ENCODE assay signal across 22 cellular contexts in genomic region chr19:43790587-43790986, GRCh38. TPM values are rescaled to one million over a fixed set of nuclear protein-coding genes. Genes with fewer than 3 reads are reported as not detected.
"Had no signal": no experiment of that assay in that cellular context is flagged by ENCODE, and none has a peak within 500 bp of the region (broad histone marks: within the 10 kb centered on the region; RNA-seq: fewer than 3 reads in every experiment).

No MANE protein-coding gene starts in this region.

- H3K4me3 ChIP-seq: dorsolateral prefrontal cortex, mucosa of descending colon, neural progenitor cell, prostate gland, stomach had no signal

- FAIRE-seq: colon had no signal

- H3K27ac ChIP-seq: dorsolateral prefrontal cortex, neural progenitor cell, prostate gland, stomach, WERI-Rb-1 had no signal

- H3K4me1 ChIP-seq: neural progenitor cell, prostate gland, stomach had no signal

- H3K27me3 ChIP-seq: dorsolateral prefrontal cortex had no signal

- ATAC-seq: activated naive CD8-positive, alpha-beta T cell treated with anti-CD3 and anti-CD28 coated beads, Interleukin-2, amount 50 U/mL, for 24 hours; mucosa of descending colon; naive thymus-derived CD4-positive, alpha-beta T cell; right cardiac atrium had no signal

- H3K36me3 ChIP-seq: neural progenitor cell, prostate gland, stomach, WERI-Rb-1 had no signal

- H3K9me3 ChIP-seq: mucosa of descending colon, prostate gland had no signal

- DNase-seq: activated CD4-positive, alpha-beta T cell treated with anti-CD3 and anti-CD28 coated beads for 1 hour; activated CD8-positive, alpha-beta memory T cell treated with anti-CD3 and anti-CD28 coated beads for 24 hours; activated CD8-positive, alpha-beta memory T cell treated with anti-CD3 and anti-CD28 coated beads, Interleukin-2, amount 50 U/mL, for 48 hours; activated effector memory CD4-positive, alpha-beta T cell treated with Interleukin-2 at 50 U/mL for 16 hours; activated naive CD4-positive, alpha-beta T cell treated with anti-CD3 and anti-CD28 coated beads, Interleukin-2, amount 10 ng/mL, durations not matched to agents 7 days and 5 days; activated naive CD8-positive, alpha-beta T cell treated with anti-CD3 and anti-CD28 coated beads, Interleukin-2, amount 50 U/mL, for 24 hours; activated T-cell treated with anti-CD3 and anti-CD28 coated beads, Interleukin-2, amount 50 U/mL, for 48 hours; anterior cingulate cortex; caudate nucleus; dorsolateral prefrontal cortex; mesenchymal stem cell; mucosa of descending colon; naive thymus-derived CD4-positive, alpha-beta T cell; right cardiac atrium; stimulated activated CD4-positive, alpha-beta T cell treated with anti-CD3 and anti-CD28 coated beads, Interleukin-2, amount 100 ng/mL, for 48 hours; stomach; trophoblast cell; WERI-Rb-1 had no signal

RNA-seq across cellular contexts. Expression of gene LYPD5, which starts 11.7 kb away (rescaled TPM):
- total RNA-seq: skeletal muscle tissue had no signal
